ENCODE assay signal across 11 cellular contexts in the genomic region with DNA sequence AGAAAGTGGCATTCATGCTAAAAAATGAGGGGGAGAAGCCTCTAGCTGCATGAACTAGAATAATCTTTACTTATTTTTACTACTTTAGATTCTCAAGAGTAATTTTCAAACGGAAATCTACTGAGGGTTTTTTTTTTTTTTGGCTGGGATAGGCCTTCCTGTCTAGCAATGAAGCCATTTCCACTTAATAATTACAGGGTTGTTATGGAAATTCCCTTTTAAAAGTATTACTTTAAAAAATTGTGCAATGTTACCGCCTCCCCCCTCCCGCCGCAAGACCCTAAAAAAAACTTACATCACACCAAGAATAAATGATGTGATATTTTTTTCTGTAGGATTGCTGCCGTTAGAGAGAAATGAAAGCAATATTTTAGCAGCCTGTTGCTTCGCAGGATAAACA. TPM values are rescaled to one million over a fixed set of nuclear protein-coding genes. Genes with fewer than 3 reads are reported as not detected.
DNase-seq lines count a peak whose midpoint lies in the region; ATAC-seq, FAIRE-seq and TF ChIP-seq lines count a peak whose summit lies in the region.
"Had no signal": no experiment of that assay in that cellular context is flagged by ENCODE, and none has a peak within 500 bp of the region (broad histone marks: within the 10 kb centered on the region; RNA-seq: fewer than 3 reads in every experiment).

No MANE protein-coding gene starts in this region.

- FAIRE-seq in A549 (lab: Jason Lieb, UNC), result no peak

- 76% methylated on average over 6 of the region's 6 CpGs for WGBS in A549 (ENCODE audit: missing lambda C conversion rate)

- ATAC-seq in A549, result no peak

- intact Hi-C loops in breast epithelium (cut with DNase I; ENCODE audit: low total_unique reads), result no loop called here

- no peaks in the 10 kb centered on the region for H3K27me3 Mint-ChIP-seq in nephron (ENCODE audit: low read depth)

- no peak for DNase-seq in A549 (ENCODE audit: low read depth in 1 of 2, low spot score in 1 of 2)
- DNase-seq in MV-4-11 (lab: John Stamatoyannopoulos, UW), result peak; percentile 70
- DNase-seq in breast epithelium (ENCODE audit: low spot score in 2 of 2), result no peak
- DNase-seq in mucosa of gallbladder (ENCODE audit: low spot score), result no peak
- DNase-seq in inferior parietal cortex (ENCODE audit: extremely low spot score), result no peak
- no peak for DNase-seq in activated naive CD4-positive, alpha-beta T cell (lab: John Stamatoyannopoulos, UW)
- no peak for DNase-seq in OCI-M2 (lab: John Stamatoyannopoulos, UW; ENCODE audit: unreplicated experiment)
- DNase-seq: C1 segment of cervical spinal cord, NCI-H446 had no signal

- H3K4me1 ChIP-seq in A549 (peaks cover 45% of the 10 kb centered on the region), breast epithelium (peaks cover 4 to 12% of the 10 kb centered on the region in 2 donors)

- H3K36me3 Mint-ChIP-seq in nephron (ENCODE audit: low read depth), result no peaks in the 10 kb centered on the region
- H3K36me3 Mint-ChIP-seq: mesothelial cell of epicardium had no signal

- no peaks in the 10 kb centered on the region for H3K27me3 ChIP-seq in breast epithelium

- peak overlapping the region; percentile 52 for H3K4me2 ChIP-seq in A549

- TF ChIP-seq POLR2A in A549 (IDR thresholded peaks at IDR 0.05; ENCODE audit: low read length) (no peak), breast epithelium (IDR thresholded peaks at IDR 0.05) (no peak)

- H3K4me1 Mint-ChIP-seq in nephron, result peaks cover 57% of the 10 kb centered on the region

- H3K27ac Mint-ChIP-seq in nephron, result peak overlapping the region in 2 of 3 experiments; percentile 73 to 76
- H3K27ac Mint-ChIP-seq: mesothelial cell of epicardium had no signal

- CTCF ChIA-PET in A549 (lab: Yijun Ruan, JAX), result interaction anchor here (1.5 to 7.3 kb wide), 3 partner anchors 11 to 35 kb away, joined by 4 to 57 read pairs (median 6); partner anchors contain the start of gene ARL4A

- no peak overlapping the region for H3K4me3 ChIP-seq in A549
- H3K4me3 ChIP-seq in breast epithelium, result peak overlapping the region in 1 of 3 donors; percentile 23

- POLR2A ChIA-PET in A549 (lab: Yijun Ruan, JAX), result interaction anchor here (0.9 to 1.7 kb wide), 2 partner anchors 33 to 231 kb away, joined by 6 to 11 read pairs; partner anchors contain the start of gene ARL4A

- H3K27ac ChIP-seq in A549 (peak overlapping the region; percentile 91 to 96), breast epithelium (peak overlapping the region; percentile 70)

- H3K9me3 Mint-ChIP-seq in nephron, result no peaks in the 10 kb centered on the region
- H3K9me3 Mint-ChIP-seq: mesothelial cell of epicardium had no signal

- H3K9me3 ChIP-seq in A549, result no peaks in the 10 kb centered on the region
- no peaks in the 10 kb centered on the region for H3K9me3 ChIP-seq in breast epithelium

- no peak overlapping the region for H3K4me3 Mint-ChIP-seq in nephron
- H3K4me3 Mint-ChIP-seq: mesothelial cell of epicardium had no signal

- no peaks in the 10 kb centered on the region for H3K36me3 ChIP-seq in breast epithelium

- TF ChIP-seq RAD21 in A549 (conservative IDR thresholded peaks at IDR 0.05 in 1 of 2, IDR thresholded peaks at IDR 0.05 in 1 of 2), result no peak

- no peak for TF ChIP-seq CTCF in A549 (IDR thresholded peaks at IDR 0.05)
- no peak for TF ChIP-seq CTCF in breast epithelium (IDR thresholded peaks at IDR 0.05)
- no peak for TF ChIP-seq CTCF in nephron (IDR thresholded peaks at IDR 0.05; ENCODE audit: unreplicated experiment in 3 of 3)

- no peak for TF ChIP-seq EP300 in A549 (IDR thresholded peaks at IDR 0.05)

TF ChIP-seq in A549, 52 proteins besides CTCF, POLR2A, EP300 and RAD21:
- TF ChIP-seq HDAC2 (IDR thresholded peaks at IDR 0.05), result no peak
- no peak for TF ChIP-seq MAZ (IDR thresholded peaks at IDR 0.05; ENCODE audit: borderline replicate concordance, low read depth, low read length)
- TF ChIP-seq USF2 (IDR thresholded peaks at IDR 0.05), result no peak
- TF ChIP-seq HOXB13 (CRISPR knock-in tag; IDR thresholded peaks at IDR 0.05; ENCODE audit: low read depth), result no peak
- no peak for TF ChIP-seq HOXA7 (CRISPR knock-in tag; IDR thresholded peaks at IDR 0.05)
- no peak for TF ChIP-seq NR3C1 (IDR thresholded peaks at IDR 0.05)
- 0 out of 4 replicates have a peak, but pooled peaks of 1 of the 2 experiments have one; percentile 11 for TF ChIP-seq CEBPB (IDR thresholded peaks at IDR 0.05)

RNA-seq across cellular contexts. Expression of gene ARL4A, which starts 32.5 kb away (rescaled TPM):
- 58.9 and 76.1 TPM in 2 replicates for polyA plus RNA-seq in A549 (2011; rRNA removed)
- 16.7 and 20.5 TPM in 2 replicates for polyA plus RNA-seq in A549 (2012; cell fraction: cytosol; rRNA removed)
- polyA plus RNA-seq in A549 (2012; cell fraction: nucleus; rRNA removed), result 7.5 and 11.4 TPM in 2 replicates
- polyA plus RNA-seq in A549 (2017; fragmentation: RNase III; extraction: RNeasy Plus Mini Kit Qiagen cat#74134 plus additional on column Dnase treatment), result 51.9 to 59.4 TPM (median 53.6 TPM) in 3 replicates
- 17.4 and 22.3 TPM in 2 replicates for polyA minus RNA-seq in A549 (2011; rRNA and poly(A)+ RNA removed)
- 100 to 1,000 TPM in 1 of 3 donors, 10 to 100 TPM in 2; 28.5 to 165 (median 51.1) TPM for total RNA-seq in breast epithelium
- total RNA-seq in mucosa of gallbladder, result 19.1 TPM
